ENCODE assay signal across 24 cellular contexts in genomic region chr15:95486224-95486623, GRCh38.
"Had no signal": no experiment of that assay in that cellular context is flagged by ENCODE, and none has a peak within 500 bp of the region (broad histone marks: within the 10 kb centered on the region; RNA-seq: fewer than 3 reads in every experiment).

No MANE protein-coding gene starts in this region.

- H3K27me3 ChIP-seq: adrenal gland, ascending aorta, body of pancreas, gastroesophageal sphincter had no signal

- ATAC-seq: activated CD4-positive, alpha-beta T cell treated with anti-CD3 and anti-CD28 coated beads for 36 hours; activated CD8-positive, alpha-beta memory T cell treated with anti-CD3 and anti-CD28 coated beads, Interleukin-2, amount 10 ng/mL, durations not matched to agents 7 days and 5 days; activated CD8-positive, alpha-beta T cell treated with anti-CD3 and anti-CD28 coated beads, Interleukin-2, amount 10 ng/mL, durations not matched to agents 7 days and 5 days; activated naive CD8-positive, alpha-beta T cell treated with anti-CD3 and anti-CD28 coated beads, Interleukin-2, amount 50 U/mL, for 24 hours; body of pancreas; esophagus mucosa; gastroesophageal sphincter had no signal

- DNase-seq: activated CD4-positive, alpha-beta memory T cell treated with anti-CD3 and anti-CD28 coated beads for 36 hours; activated CD4-positive, alpha-beta T cell treated with anti-CD3 and anti-CD28 coated beads for 36 hours; activated CD4-positive, alpha-beta T cell treated with anti-CD3 and anti-CD28 coated beads, Interleukin-2, amount 10 ng/mL, durations not matched to agents 24 days and 14 days; activated CD4-positive, CD25-positive, alpha-beta regulatory T cell; activated CD4-positive, CD25-positive, alpha-beta regulatory T cell treated with anti-CD3 and anti-CD28 coated beads, Interleukin-2, amount 50 U/mL, for 72 hours; activated CD8-positive, alpha-beta memory T cell treated with anti-CD3 and anti-CD28 coated beads, Interleukin-2, amount 10 ng/mL, durations not matched to agents 7 days and 5 days; activated CD8-positive, alpha-beta memory T cell treated with anti-CD3 and anti-CD28 coated beads, Interleukin-2, amount 50 U/mL, for 4 hours; activated CD8-positive, alpha-beta T cell treated with anti-CD3 and anti-CD28 coated beads, Interleukin-2, amount 10 ng/mL, durations not matched to agents 7 days and 5 days; activated effector memory CD4-positive, alpha-beta T cell treated with anti-CD3 and anti-CD28 coated beads, Interleukin-2, amount 50 U/mL, for 16 hours; activated naive CD4-positive, alpha-beta T cell treated with anti-CD3 and anti-CD28 coated beads for 36 hours; activated naive CD8-positive, alpha-beta T cell treated with anti-CD3 and anti-CD28 coated beads for 36 hours; activated naive CD8-positive, alpha-beta T cell treated with anti-CD3 and anti-CD28 coated beads, Interleukin-2, amount 50 U/mL, for 24 hours; activated T-cell treated with anti-CD3 and anti-CD28 coated beads, Interleukin-2, amount 50 U/mL, for 1 hour; activated T-cell treated with anti-CD3 and anti-CD28 coated beads, Interleukin-2, amount 50 U/mL, for 48 hours; adrenal gland; body of pancreas; caudate nucleus; effector memory CD4-positive, alpha-beta T cell; endodermal cell; foreskin melanocyte; T-helper 2 cell had no signal

- H3K27ac ChIP-seq: adrenal gland, ascending aorta, body of pancreas, gastroesophageal sphincter had no signal

- H3K4me3 ChIP-seq: adrenal gland, ascending aorta, body of pancreas, gastroesophageal sphincter had no signal
